In the genomic region with DNA sequence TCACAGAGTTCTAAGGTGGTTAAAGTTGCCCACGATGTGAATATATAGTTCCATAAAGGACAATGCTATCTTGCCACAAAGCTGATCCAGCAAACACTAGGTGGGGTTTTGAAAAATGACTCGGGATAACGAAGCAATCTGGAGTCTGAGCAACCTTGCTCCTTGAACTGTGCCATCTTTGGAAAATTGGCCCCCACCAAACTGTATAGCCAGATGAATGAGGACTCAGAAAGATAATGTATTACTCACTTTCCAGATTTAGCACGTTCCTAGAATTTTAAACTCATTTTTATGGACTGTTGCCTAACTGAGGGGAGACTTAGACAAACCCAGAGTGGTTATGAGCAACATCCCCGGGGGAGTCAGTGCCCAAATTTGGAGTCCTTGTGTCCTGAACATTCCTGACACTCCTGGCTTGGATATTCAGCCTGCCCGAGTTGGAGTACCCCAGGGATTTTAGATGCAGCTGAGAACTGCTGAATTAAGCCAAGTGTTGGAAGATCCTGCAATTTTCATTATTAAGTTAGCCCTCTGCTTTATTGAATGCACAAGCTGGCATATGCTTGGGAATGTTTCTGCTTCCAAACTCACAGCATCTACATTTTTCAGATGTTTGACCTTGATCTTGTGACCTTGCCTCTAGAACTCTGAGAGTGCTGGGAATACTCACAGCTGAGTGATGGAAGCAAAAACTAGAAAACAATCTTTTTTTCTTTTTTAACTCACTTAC, we compare ENCODE assay signal across 12 cellular contexts. TPM values are rescaled to one million over a fixed set of nuclear protein-coding genes. Genes with fewer than 3 reads are reported as not detected.
DNase-seq lines count a peak whose midpoint lies in the region; ATAC-seq and TF ChIP-seq lines count a peak whose summit lies in the region.
"Had no signal": no experiment of that assay in that cellular context is flagged by ENCODE, and none has a peak within 500 bp of the region (broad histone marks: within the 10 kb centered on the region; RNA-seq: fewer than 3 reads in every experiment).

No MANE protein-coding gene starts in this region.

- ATAC-seq in HG03135 (IDR thresholded peaks at IDR 0.05; ENCODE audit: unreplicated experiment): no peak
- ATAC-seq: stimulated activated naive CD8-positive, alpha-beta T cell treated with anti-CD3 and anti-CD28 coated beads, Interleukin-15, amount 100 ng/mL, for 72 hours had no signal

- intact Hi-C loops in OCI-LY7 (cut with micrococcal nuclease; ENCODE audit: unreplicated experiment): no loop called here

- H3K36me3 ChIP-seq in ACC112 (ENCODE audit: insufficient read depth, low read length) (no peaks in the 10 kb centered on the region), OCI-LY7 (ENCODE audit: insufficient read depth, low read length) (no peaks in the 10 kb centered on the region)
- H3K36me3 ChIP-seq: BLaER1 had no signal

- H3K27ac ChIP-seq in ACC112 (ENCODE audit: low read depth, low read length) (peak overlapping the region; percentile 76), coronary artery (peak overlapping the region; percentile 5 to 67), OCI-LY7 (ENCODE audit: low read depth, low read length, poor library complexity, severe bottlenecking) (no peak overlapping the region)
- H3K27ac ChIP-seq: BLaER1 had no signal

- H3K4me2 ChIP-seq in OCI-LY7 (ENCODE audit: low read length): no peak overlapping the region
- H3K4me2 ChIP-seq: BLaER1 had no signal

- no peaks in the 10 kb centered on the region for H3K9me3 ChIP-seq in OCI-LY7 (ENCODE audit: low read length)
- H3K9me3 ChIP-seq: BLaER1 had no signal

- H3K79me2 ChIP-seq in ACC112 (ENCODE audit: control insufficient read depth, insufficient read depth, low read length, unreplicated experiment) (no peaks in the 10 kb centered on the region), OCI-LY7 (ENCODE audit: insufficient read depth, low read depth, low read length) (no peaks in the 10 kb centered on the region)

- CTCF ChIA-PET in OCI-LY7 (lab: Charles Lee; ENCODE audit: unreplicated experiment): no interaction called here

- TF ChIP-seq CTCF in coronary artery (IDR thresholded peaks at IDR 0.05): no peak
- no peak for TF ChIP-seq CTCF in OCI-LY7 (conservative IDR thresholded peaks at IDR 0.05; ENCODE audit: low read length)

- no peaks in the 10 kb centered on the region for H3K9me2 ChIP-seq in OCI-LY7 (ENCODE audit: insufficient read depth, low read length)

- DNase-seq in HS-5 (ENCODE audit: low read depth): peak; percentile 97
- DNase-seq in coronary artery (ENCODE audit: low spot score): peak; percentile 84
- peak; percentile 30 for DNase-seq in mucosa of gallbladder (ENCODE audit: low spot score)
- DNase-seq in activated CD4-positive, alpha-beta T cell treated with anti-CD3 and anti-CD28 coated beads, Interleukin-2, amount 50 U/mL, for 1 hour: no peak
- DNase-seq in OCI-LY7 (ENCODE audit: low spot score): no peak
- DNase-seq in NCI-H1694 (lab: John Stamatoyannopoulos, UW): no peak
- DNase-seq: head of caudate nucleus; NCI-H1417; stimulated activated naive CD8-positive, alpha-beta T cell treated with anti-CD3 and anti-CD28 coated beads, Interleukin-15, amount 100 ng/mL, for 72 hours had no signal

- POLR2A ChIA-PET in OCI-LY7 (lab: Charles Lee): no interaction called here

- no TSS peak for BruUV-seq in OCI-LY7 (replicated peaks; lab: Mats Ljungman, UMichigan)

- H4K20me1 ChIP-seq in OCI-LY7 (ENCODE audit: insufficient read depth, low read length): no peaks in the 10 kb centered on the region
- H4K20me1 ChIP-seq: BLaER1 had no signal

- no peaks in the 10 kb centered on the region for H3K27me3 ChIP-seq in ACC112 (ENCODE audit: insufficient read depth, low read length)
- H3K27me3 ChIP-seq: BLaER1 had no signal

- H3K4me1 ChIP-seq in ACC112 (ENCODE audit: control insufficient read depth, insufficient read depth, low read length, unreplicated experiment) (peaks cover 31% of the 10 kb centered on the region), OCI-LY7 (ENCODE audit: insufficient read depth, low read length, poor library complexity, severe bottlenecking) (no peaks in the 10 kb centered on the region)
- H3K4me1 ChIP-seq: BLaER1 had no signal

- H3K4me3 ChIP-seq in ACC112 (ENCODE audit: low read depth, low read length) (peak overlapping the region; percentile 45), coronary artery (peak overlapping the region; percentile 32), OCI-LY7 (ENCODE audit: low read depth, low read length, poor library complexity, severe bottlenecking) (no peak overlapping the region)
- H3K4me3 ChIP-seq: BLaER1 had no signal

- H2AFZ ChIP-seq in ACC112 (ENCODE audit: low read length, unreplicated experiment): peak overlapping the region; percentile 29
- no peak overlapping the region for H2AFZ ChIP-seq in OCI-LY7 (ENCODE audit: low read length)

RNA-seq across cellular contexts. Expression of a gene that starts 8.8 kb away (rescaled TPM):
- total RNA-seq in mucosa of gallbladder (87.4 TPM), OCI-LY7 (2022) (0.63 and 1.0 TPM in 2 replicates)
- total RNA-seq in OCI-LY7 (2014; rRNA removed; shearing (Covaris generic)): 2.5 and 2.9 TPM in 2 replicates

Comparison
In these comparisons a context has a peak if more than half of its experiments do, and no peak if none do; other contexts are left out.
1. DNase-seq: peak in HS-5 (single experiment), coronary artery (single experiment) and mucosa of gallbladder (single experiment); none in activated CD4-positive, alpha-beta T cell treated with anti-CD3 and anti-CD28 coated beads, Interleukin-2, amount 50 U/mL, for 1 hour (single experiment), OCI-LY7 (single experiment) and NCI-H1694 (single experiment).
2. RNA of a gene that starts 8.8 kb away (total RNA-seq): 87.4 TPM in mucosa of gallbladder (single experiment); 0.63 to 2.9 TPM in OCI-LY7; every median in the first group is over 10 times any median in the second.